Comparison of ENCODE assay signal across 8 cellular contexts in the genomic region with DNA sequence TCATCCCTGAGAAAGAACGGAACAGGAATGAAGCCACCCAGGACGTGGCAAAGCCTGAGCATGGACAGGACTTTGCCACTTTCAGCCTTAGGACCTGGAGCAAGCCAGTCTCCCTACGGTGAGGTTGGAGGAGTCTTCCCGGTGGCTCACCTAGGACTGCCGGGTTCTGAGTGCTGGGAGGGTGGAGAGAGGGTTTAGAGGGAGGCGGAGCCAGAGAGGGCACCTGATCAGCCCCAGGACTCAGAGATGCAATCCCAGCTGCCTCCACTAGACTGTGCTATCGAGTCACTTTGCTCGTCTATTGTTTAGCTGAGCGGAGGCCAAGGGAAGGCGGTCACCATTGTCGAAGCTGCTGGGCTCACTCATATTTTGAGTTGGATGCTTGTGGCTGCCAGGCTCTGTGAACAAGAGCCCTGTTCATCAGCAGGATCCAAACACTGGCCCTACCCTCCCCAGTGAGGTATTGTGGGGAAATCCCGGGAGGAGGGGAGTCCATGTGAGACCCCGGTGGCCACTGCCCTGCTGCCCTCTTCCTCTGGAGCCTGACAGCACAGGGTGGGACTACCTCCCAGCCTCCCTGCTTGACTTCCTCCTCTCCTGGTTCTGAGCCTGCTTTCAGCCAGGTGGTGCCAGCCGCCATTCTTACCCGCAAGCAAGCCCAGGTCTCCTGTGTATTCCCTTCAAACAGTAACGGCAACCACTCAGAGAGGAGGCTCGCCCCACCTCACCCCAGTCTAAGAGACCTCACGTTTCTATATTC. TPM values are rescaled to one million over a fixed set of nuclear protein-coding genes. Genes with fewer than 3 reads are reported as not detected.
DNase-seq lines count a peak whose midpoint lies in the region; ATAC-seq and TF ChIP-seq lines count a peak whose summit lies in the region.

No MANE protein-coding gene starts in this region.

- no peaks in the 10 kb centered on the region for H3K36me3 Mint-ChIP-seq in activated T-cell treated with anti-CD3 and anti-CD28 coated beads, Interleukin-2, amount 50 U/mL, for 4 hours (ENCODE audit: insufficient read depth)

- peak overlapping the region; percentile 84 for H2AFZ ChIP-seq in neuronal stem cell (ENCODE audit: low read length)

- H3K9me3 Mint-ChIP-seq in activated T-cell treated with anti-CD3 and anti-CD28 coated beads, Interleukin-2, amount 50 U/mL, for 4 hours, result no peaks in the 10 kb centered on the region

- no peak overlapping the region for H2BK5ac ChIP-seq in neuronal stem cell (ENCODE audit: low read length)

- peaks cover 0 to 5% of the 10 kb centered on the region in 2 donors for H3K4me1 ChIP-seq in neuronal stem cell (ENCODE audit: control insufficient read depth in 2 of 2, insufficient read depth in 1 of 2, low read depth in 1 of 2, low read length in 2 of 2)

- no peaks in the 10 kb centered on the region for H3K36me3 ChIP-seq in neuronal stem cell (replicated peaks in 1 of 2; ENCODE audit: control insufficient read depth in 2 of 2, insufficient read depth in 2 of 2, low read length in 2 of 2)

- no peak overlapping the region for H2BK120ac ChIP-seq in neuronal stem cell (ENCODE audit: low read depth, low read length)

- WGBS in neuronal stem cell (ENCODE audit: extremely low coverage in 2 of 2, insufficient read length in 2 of 2, insufficient replicate concordance in 1 of 2), 2 donors, result no CpG with 5 or more reads among the region's 18 CpGs

- H2BK12ac ChIP-seq in neuronal stem cell (ENCODE audit: low read length), result no peak overlapping the region

- no peak overlapping the region for H3K14ac ChIP-seq in neuronal stem cell (ENCODE audit: low read length)

- TF ChIP-seq CTCF in fibroblast of mammary gland (conservative IDR thresholded peaks at IDR 0.05; ENCODE audit: control insufficient read depth, insufficient read depth, low read depth, low read length), result peak; percentile 93

- peak; percentile 82 to 86 for ATAC-seq in activated T-cell treated with anti-CD3 and anti-CD28 coated beads, Interleukin-2, amount 50 U/mL, for 4 hours
- no peak for ATAC-seq in HG02840 (IDR thresholded peaks at IDR 0.05; ENCODE audit: low FRiP score, unreplicated experiment)

- no peaks in the 10 kb centered on the region for H3K79me1 ChIP-seq in neuronal stem cell (ENCODE audit: low read depth, low read length)

- H4K8ac ChIP-seq in neuronal stem cell (ENCODE audit: low read depth, low read length), result peak overlapping the region; percentile 85

- H3K4me3 ChIP-seq in fibroblast of mammary gland (ENCODE audit: control insufficient read depth, low read depth, low read length), result no peak overlapping the region
- no peak overlapping the region for H3K4me3 ChIP-seq in neuronal stem cell (ENCODE audit: low read length in 2 of 2)

- no peaks in the 10 kb centered on the region for H3K9me3 ChIP-seq in neuronal stem cell (replicated peaks in 1 of 2; ENCODE audit: control insufficient read depth in 2 of 2, insufficient read depth in 1 of 2, low read depth in 1 of 2, low read length in 2 of 2)

- H3K18ac ChIP-seq in neuronal stem cell (ENCODE audit: low read length), result peak overlapping the region; percentile 92

- H2BK15ac ChIP-seq in neuronal stem cell (ENCODE audit: low read length), result no peak overlapping the region

- H3K4me1 Mint-ChIP-seq in activated T-cell treated with anti-CD3 and anti-CD28 coated beads, Interleukin-2, amount 50 U/mL, for 4 hours (ENCODE audit: low read depth), result no peaks in the 10 kb centered on the region

- H4K91ac ChIP-seq in neuronal stem cell (ENCODE audit: low read depth, low read length, poor library complexity), result no peak overlapping the region

- no peak overlapping the region for H3K9ac ChIP-seq in neuronal stem cell (ENCODE audit: low read depth, low read length, poor library complexity)

- H3K27me3 Mint-ChIP-seq in activated T-cell treated with anti-CD3 and anti-CD28 coated beads, Interleukin-2, amount 50 U/mL, for 4 hours (ENCODE audit: low read depth), result peaks cover 58% of the 10 kb centered on the region

- H3K4me2 ChIP-seq in neuronal stem cell (ENCODE audit: insufficient read depth, low read length, poor library complexity, severe bottlenecking), result no peak overlapping the region

- H3K27ac ChIP-seq in neuronal stem cell (replicated peaks; ENCODE audit: low read length), result no peak overlapping the region

- DNase-seq in EL (peak; percentile 83), HuH-7 (ENCODE audit: low spot score) (peak; percentile 97), OCI-M1 (lab: John Stamatoyannopoulos, UW) (peak; percentile 87), fibroblast of mammary gland (ENCODE audit: low read depth) (peak; percentile 74), neuronal stem cell (ENCODE audit: low spot score) (peak; percentile 91), superior temporal gyrus (ENCODE audit: extremely low spot score) (peak; percentile 75)
- DNase-seq in activated T-cell treated with anti-CD3 and anti-CD28 coated beads, Interleukin-2, amount 50 U/mL, for 4 hours, result peak; percentile 38

- H3K4me3 Mint-ChIP-seq in activated T-cell treated with anti-CD3 and anti-CD28 coated beads, Interleukin-2, amount 50 U/mL, for 4 hours, result no peak overlapping the region

- H3K23ac ChIP-seq in neuronal stem cell (ENCODE audit: low read depth, low read length, poor library complexity), result peak overlapping the region; percentile 1

- no peaks in the 10 kb centered on the region for H3K27me3 ChIP-seq in neuronal stem cell (ENCODE audit: control insufficient read depth in 3 of 3, insufficient read depth in 3 of 3, low read depth in 1 of 3, low read length in 3 of 3)

- peak overlapping the region; percentile 38 for H2AK5ac ChIP-seq in neuronal stem cell (ENCODE audit: low read depth, low read length)

- no peak overlapping the region for H3K4ac ChIP-seq in neuronal stem cell (ENCODE audit: low read length)

RNA-seq across cellular contexts. Expression of a gene that starts 7.0 kb away (rescaled TPM):
- not detected for total RNA-seq in activated T-cell treated with anti-CD3 and anti-CD28 coated beads, Interleukin-2, amount 50 U/mL, for 4 hours
- not detected for polyA plus RNA-seq in neuronal stem cell (2013, experiment 1 of 2)
- not detected for polyA plus RNA-seq in neuronal stem cell (2013, experiment 2 of 2)

RNA-seq across cellular contexts. Expression of a gene that starts 7.8 kb away (rescaled TPM):
- not detected for total RNA-seq in activated T-cell treated with anti-CD3 and anti-CD28 coated beads, Interleukin-2, amount 50 U/mL, for 4 hours
- polyA plus RNA-seq in neuronal stem cell (2013, experiment 1 of 2), result not detected
- not detected for polyA plus RNA-seq in neuronal stem cell (2013, experiment 2 of 2)

RNA-seq across cellular contexts. Expression of a gene that starts 32.9 kb away (rescaled TPM):
- not detected for total RNA-seq in activated T-cell treated with anti-CD3 and anti-CD28 coated beads, Interleukin-2, amount 50 U/mL, for 4 hours
- not detected for polyA plus RNA-seq in neuronal stem cell (2013, experiment 1 of 2)
- 0.03 TPM for polyA plus RNA-seq in neuronal stem cell (2013, experiment 2 of 2)

RNA-seq across cellular contexts. Expression of a gene that starts 44.7 kb away (rescaled TPM):
- total RNA-seq in activated T-cell treated with anti-CD3 and anti-CD28 coated beads, Interleukin-2, amount 50 U/mL, for 4 hours, result not detected
- polyA plus RNA-seq in neuronal stem cell (2013, experiment 1 of 2), result 0.07 TPM
- polyA plus RNA-seq in neuronal stem cell (2013, experiment 2 of 2), result 0.03 TPM

RNA-seq across cellular contexts. Expression of a gene that starts 51.6 kb away (rescaled TPM):
- total RNA-seq in activated T-cell treated with anti-CD3 and anti-CD28 coated beads, Interleukin-2, amount 50 U/mL, for 4 hours, result 1 to 10 TPM; 1.1 to 2.0 (median 1.8) TPM
- polyA plus RNA-seq in neuronal stem cell (2013, experiment 1 of 2), result 106 TPM
- 103 TPM for polyA plus RNA-seq in neuronal stem cell (2013, experiment 2 of 2)

Comparison
In these comparisons a context has a peak if more than half of its experiments do, and no peak if none do; other contexts are left out.
1. DNase-seq: peak in every context shown above with its lines; median percentile 97 in HuH-7; 91 in neuronal stem cell; 87 in OCI-M1; 83 in EL; 75 in superior temporal gyrus; 74 in fibroblast of mammary gland; 38 in activated T-cell treated with anti-CD3 and anti-CD28 coated beads, Interleukin-2, amount 50 U/mL, for 4 hours.